In genomic region chr1:98034505-98034904, GRCh38 we compare ENCODE assay signal across 1 cellular context.
TF ChIP-seq lines count a peak whose summit lies in the region.

No MANE protein-coding gene starts in this region.

TF ChIP-seq in IMR-90, 13 proteins besides CTCF, POLR2A, EP300 and RAD21:
- no peak for TF ChIP-seq ELK1 (IDR thresholded peaks at IDR 0.05; ENCODE audit: borderline replicate concordance, low read depth, low read length)
